ENCODE assay signal across 21 cellular contexts in the genomic region with DNA sequence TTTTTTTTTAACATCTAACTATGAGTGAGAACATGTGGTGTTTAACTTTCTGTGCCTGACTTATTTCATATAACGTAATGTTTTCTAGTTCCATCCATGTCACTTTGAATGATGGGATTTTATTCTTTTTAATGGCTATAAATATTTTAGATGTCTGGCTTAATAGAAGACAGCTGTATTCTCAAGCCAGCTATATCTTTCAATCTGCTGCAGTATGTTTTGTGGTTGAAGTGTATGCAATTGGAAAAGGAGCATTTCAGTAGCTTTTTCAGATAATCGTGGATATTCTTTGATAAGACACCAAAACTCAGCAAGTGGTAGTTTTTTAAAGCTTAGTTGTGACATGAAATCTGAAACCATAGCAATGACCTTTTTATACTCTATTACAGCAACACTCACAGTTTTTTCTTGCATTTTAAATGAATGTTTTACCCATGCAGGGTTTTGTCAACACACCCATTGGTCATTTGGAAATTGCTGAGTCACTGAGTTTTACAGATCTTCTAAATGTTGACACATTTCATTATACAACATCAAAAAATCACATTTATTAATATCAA. TPM values are rescaled to one million over a fixed set of nuclear protein-coding genes. Genes with fewer than 3 reads are reported as not detected.
A peak's percentile ranks its signal among the peaks of the same experiment; 100 is the strongest.
DNase-seq lines count a peak whose midpoint lies in the region; ATAC-seq, FAIRE-seq and TF ChIP-seq lines count a peak whose summit lies in the region.
"Had no signal": no experiment of that assay in that cellular context is flagged by ENCODE, and none has a peak within 500 bp of the region (broad histone marks: within the 10 kb centered on the region; RNA-seq: fewer than 3 reads in every experiment).

No MANE protein-coding gene starts in this region.

- H3K4me3 ChIP-seq in adipocyte (ENCODE audit: low read length): peak overlapping the region; percentile 62
- H3K4me3 ChIP-seq in HepG2 (replicated peaks in 1 of 3; ENCODE audit: insufficient read depth in 1 of 3, low read depth in 2 of 3, low read length in 3 of 3): no peak overlapping the region
- no peak overlapping the region for H3K4me3 ChIP-seq in ascending aorta
- H3K4me3 ChIP-seq: GM12878, pancreas, SJSA1 had no signal

- H3K4me1 Mint-ChIP-seq in CD14-positive monocyte: peaks cover 32% of the 10 kb centered on the region
- peaks cover 3% of the 10 kb centered on the region for H3K4me1 Mint-ChIP-seq in activated CD4-positive, alpha-beta memory T cell treated with anti-CD3 and anti-CD28 coated beads for 36 hours (ENCODE audit: low read depth)

- H3K4me3 Mint-ChIP-seq in CD14-positive monocyte: no peak overlapping the region
- H3K4me3 Mint-ChIP-seq in activated CD4-positive, alpha-beta memory T cell treated with anti-CD3 and anti-CD28 coated beads for 36 hours: no peak overlapping the region
- H3K4me3 Mint-ChIP-seq: activated CD4-positive, alpha-beta T cell treated with anti-CD3 and anti-CD28 coated beads for 36 hours had no signal

- H3K79me2 ChIP-seq in HepG2 (ENCODE audit: insufficient read depth, low read length): no peaks in the 10 kb centered on the region

- TF ChIP-seq RAD21 in HepG2 (CRISPR knock-in tag; IDR thresholded peaks at IDR 0.05): no peak

- TF ChIP-seq POLR2A in HepG2 (IDR thresholded peaks at IDR 0.05; ENCODE audit: insufficient read depth in 1 of 2, low read depth in 2 of 2, low read length in 2 of 2): no peak

- no peak overlapping the region for H3K4me2 ChIP-seq in HepG2 (ENCODE audit: low read depth, low read length)

- in situ Hi-C loops in HepG2 (cut with HindIII; ENCODE audit: extremely low pct_ligation_motif_present, low pct_unique_long_range_greater_than_20kb): no loop called here

- peak overlapping the region in 6 of 7 donors; percentile 18 to 62 (median 32) for H3K27ac Mint-ChIP-seq in CD14-positive monocyte
- H3K27ac Mint-ChIP-seq in activated CD4-positive, alpha-beta memory T cell treated with anti-CD3 and anti-CD28 coated beads for 36 hours: no peak overlapping the region
- H3K27ac Mint-ChIP-seq: activated CD4-positive, alpha-beta T cell treated with anti-CD3 and anti-CD28 coated beads for 36 hours had no signal

- DNase-seq in CD14-positive monocyte (ENCODE audit: low spot score): no peak
- DNase-seq in HEK293T (ENCODE audit: extremely low spot score): no peak
- DNase-seq in adipocyte (ENCODE audit: low read depth): peak; percentile 81
- DNase-seq in HepG2 (ENCODE audit: low spot score): no peak
- no peak for DNase-seq in ascending aorta (ENCODE audit: low spot score in 2 of 2)
- DNase-seq in activated CD4-positive, CD25-positive, alpha-beta regulatory T cell (lab: John Stamatoyannopoulos, UW): no peak
- no peak for DNase-seq in activated CD4-positive, alpha-beta memory T cell treated with anti-CD3 and anti-CD28 coated beads for 36 hours
- DNase-seq: activated CD4-positive, alpha-beta T cell treated with anti-CD3 and anti-CD28 coated beads for 36 hours; activated naive CD4-positive, alpha-beta T cell treated with anti-CD3 and anti-CD28 coated beads, Interleukin-2, amount 50 U/mL, for 16 hours; Calu3; dermis blood vessel endothelial cell; head of caudate nucleus; Karpas-422; mammary epithelial cell; NCI-H510A; pancreas; stimulated activated CD4-positive, alpha-beta T cell treated with anti-CD3 and anti-CD28 coated beads, Interleukin-4, amount 100 ng/mL, for 24 hours; stimulated activated naive CD8-positive, alpha-beta T cell treated with anti-CD3 and anti-CD28 coated beads, Interleukin-15, Interleukin-2, amounts not matched to agents 100 U/mL and 50 U/mL, for 24 hours had no signal

- no peak for TF ChIP-seq CTCF in CD14-positive monocyte (IDR thresholded peaks at IDR 0.05)
- TF ChIP-seq CTCF in HepG2 (CRISPR knock-in tag; IDR thresholded peaks at IDR 0.05): no peak
- no peak for TF ChIP-seq CTCF in ascending aorta (IDR thresholded peaks at IDR 0.05)

- H4K20me1 ChIP-seq in HepG2 (ENCODE audit: insufficient read depth, low read length): no peaks in the 10 kb centered on the region

- peaks cover 29 to 42% of the 10 kb centered on the region in 2 donors for H3K36me3 Mint-ChIP-seq in CD14-positive monocyte
- H3K36me3 Mint-ChIP-seq in activated CD4-positive, alpha-beta memory T cell treated with anti-CD3 and anti-CD28 coated beads for 36 hours: no peaks in the 10 kb centered on the region

- BruUV-seq in HepG2 (replicated peaks; lab: Mats Ljungman, UMichigan): no TSS peak

- intact Hi-C loops in CD14-positive monocyte (cut with micrococcal nuclease): no loop called here
- intact Hi-C loops in HepG2 (cut with micrococcal nuclease; ENCODE audit: unreplicated experiment): no loop called here
- intact Hi-C loops in ascending aorta (cut with DNase I): no loop called here
- intact Hi-C loops in activated CD4-positive, alpha-beta memory T cell treated with anti-CD3 and anti-CD28 coated beads for 36 hours (cut with micrococcal nuclease): no loop called here

- CTCF ChIA-PET in HEK293T (lab: Yijun Ruan, JAX) (interaction anchor here (0.7 kb wide), 1 partner anchor 1068 kb away, joined by 3 read pairs; no protein-coding TSS in a partner anchor), HepG2 (lab: Yijun Ruan, JAX; ENCODE audit: low intra/inter-chr PET ratio, low total read pairs) (no interaction called here)
- CTCF ChIA-PET in activated CD4-positive, alpha-beta memory T cell treated with anti-CD3 and anti-CD28 coated beads for 36 hours (lab: Charles Lee): interaction anchor here (1.1 to 1.4 kb wide), 2 partner anchors 45 to 1183 kb away, joined by 3 read pairs; no protein-coding TSS in a partner anchor

- no peak for FAIRE-seq in HepG2 (lab: Jason Lieb, UNC)
- FAIRE-seq: GM12878, pancreas had no signal

- H3K36me3 ChIP-seq in adipocyte (ENCODE audit: control insufficient read depth, insufficient read depth, low read length, severe bottlenecking) (no peaks in the 10 kb centered on the region), HepG2 (replicated peaks in 1 of 2; ENCODE audit: control insufficient read depth in 1 of 2, insufficient read depth in 2 of 2, low read length in 2 of 2) (no peaks in the 10 kb centered on the region), ascending aorta (no peaks in the 10 kb centered on the region)
- H3K36me3 ChIP-seq: pancreas, SJSA1 had no signal

- 82% methylated on average over 2 of the region's 2 CpGs for WGBS in HepG2 (ENCODE audit: low lambda C conversion rate)

- ATAC-seq in HepG2: no peak
- ATAC-seq in HG02759 (IDR thresholded peaks at IDR 0.05; ENCODE audit: unreplicated experiment): no peak
- ATAC-seq: activated CD4-positive, alpha-beta T cell treated with anti-CD3 and anti-CD28 coated beads for 36 hours; GM12878; stimulated activated naive CD8-positive, alpha-beta T cell treated with anti-CD3 and anti-CD28 coated beads, Interleukin-15, Interleukin-2, amounts not matched to agents 100 U/mL and 50 U/mL, for 24 hours had no signal

- no peaks in the 10 kb centered on the region for H3K9me3 Mint-ChIP-seq in CD14-positive monocyte
- no peaks in the 10 kb centered on the region for H3K9me3 Mint-ChIP-seq in activated CD4-positive, alpha-beta memory T cell treated with anti-CD3 and anti-CD28 coated beads for 36 hours

- TF ChIP-seq EP300 in HepG2 (IDR thresholded peaks at IDR 0.05; ENCODE audit: low read depth in 2 of 2, low read length in 2 of 2) (no peak), HepG2 (CRISPR knock-in tag; IDR thresholded peaks at IDR 0.05; ENCODE audit: borderline replicate concordance) (no peak)

- H3K27me3 ChIP-seq in adipocyte (replicated peaks; ENCODE audit: control insufficient read depth, insufficient read depth, low read length) (no peaks in the 10 kb centered on the region), HepG2 (ENCODE audit: control insufficient read depth in 1 of 2, insufficient read depth in 2 of 2, low read length in 2 of 2) (no peaks in the 10 kb centered on the region), ascending aorta (no peaks in the 10 kb centered on the region)
- H3K27me3 ChIP-seq: pancreas, SJSA1 had no signal

- H3K27me3 Mint-ChIP-seq in CD14-positive monocyte (ENCODE audit: low read depth in 3 of 3): no peaks in the 10 kb centered on the region
- H3K27me3 Mint-ChIP-seq in activated CD4-positive, alpha-beta memory T cell treated with anti-CD3 and anti-CD28 coated beads for 36 hours: no peaks in the 10 kb centered on the region

- H3K4me1 ChIP-seq in adipocyte (ENCODE audit: control insufficient read depth, insufficient read depth, low read length) (peaks cover 19% of the 10 kb centered on the region), HepG2 (ENCODE audit: insufficient read depth, low read length) (peaks cover 32% of the 10 kb centered on the region), ascending aorta (peaks cover 0 to 2% of the 10 kb centered on the region in 2 donors)

- H3K9ac ChIP-seq in adipocyte (ENCODE audit: low read length): peak overlapping the region; percentile 51
- H3K9ac ChIP-seq in HepG2 (ENCODE audit: insufficient read depth, low read depth, low read length): no peak overlapping the region

- POLR2A ChIA-PET in HEK293T (lab: Yijun Ruan, JAX) (interaction anchor here (0.8 to 7.3 kb wide), 3 partner anchors 23 to 57 kb away, joined by 4 to 75 read pairs (median 6); partner anchors contain the start of genes C1orf50, P3H1 and ZNF691), HepG2 (lab: Yijun Ruan, JAX) (interaction anchor here (1.7 kb wide), 1 partner anchor 23 kb away, joined by 8 read pairs; the partner anchor contains the start of gene ZNF691)
- POLR2A ChIA-PET in activated CD4-positive, alpha-beta memory T cell treated with anti-CD3 and anti-CD28 coated beads for 36 hours (lab: Charles Lee): no interaction called here

- no peak overlapping the region for H2AFZ ChIP-seq in HepG2 (ENCODE audit: low read length)

- H3K9me3 ChIP-seq in adipocyte (ENCODE audit: control insufficient read depth, low read length) (no peaks in the 10 kb centered on the region), HepG2 (ENCODE audit: low read length) (no peaks in the 10 kb centered on the region), ascending aorta (no peaks in the 10 kb centered on the region)
- H3K9me3 ChIP-seq: pancreas, SJSA1 had no signal

- H3K27ac ChIP-seq in HepG2 (ENCODE audit: extremely low read length, insufficient read depth, low read length): peak overlapping the region; percentile 2
- H3K27ac ChIP-seq in ascending aorta: no peak overlapping the region
- H3K27ac ChIP-seq: pancreas, SJSA1 had no signal

RNA-seq across cellular contexts. Expression of gene SVBP, which starts 5.7 kb away (rescaled TPM):
- polyA plus RNA-seq in CD14-positive monocyte (10 to 100 TPM; 54.3 to 56.1 TPM), HepG2 (2011; rRNA removed) (22.5 and 28.8 TPM in 2 replicates)
- total RNA-seq in HepG2 (2016; rRNA removed; fragmentation: Illumina TruSeq; extraction: Trizol) (45.2 and 48.2 TPM in 2 replicates), ascending aorta (1.2 TPM)
- total RNA-seq in HepG2 (2016; cell fraction: cytosol; rRNA removed; fragmentation: Illumina TruSeq; extraction: Trizol; ENCODE audit: low read depth): 182 and 196 TPM in 2 replicates
- 45.7 and 49.4 TPM in 2 replicates for total RNA-seq in HepG2 (2016; cell fraction: insoluble cytoplasmic fraction; rRNA removed; fragmentation: Illumina TruSeq; extraction: Trizol)
- total RNA-seq in HepG2 (2016; cell fraction: membrane; rRNA removed; fragmentation: Illumina TruSeq; extraction: Trizol): 127 and 132 TPM in 2 replicates
- 14.9 and 18.9 TPM in 2 replicates for total RNA-seq in HepG2 (2016; cell fraction: nucleus; rRNA removed; fragmentation: Illumina TruSeq; extraction: Trizol)
- 13.4 and 24.1 TPM in 2 replicates for polyA plus RNA-seq in HepG2 (2011; cell fraction: cytosol; rRNA removed)
- 5.7 and 6.2 TPM in 2 replicates for polyA plus RNA-seq in HepG2 (2011; cell fraction: nucleus; rRNA removed)
- 34.3 and 43.7 TPM in 2 replicates for polyA plus RNA-seq in HepG2 (2012)
- polyA plus RNA-seq in HepG2 (2016; cell fraction: cytosol; fragmentation: Illumina TruSeq; extraction: Trizol; ENCODE audit: low read depth): 234 and 253 TPM in 2 replicates
- 43.8 and 48.4 TPM in 2 replicates for polyA plus RNA-seq in HepG2 (2016; cell fraction: insoluble cytoplasmic fraction; fragmentation: Illumina TruSeq; extraction: Trizol; ENCODE audit: low read depth)
- polyA plus RNA-seq in HepG2 (2016; cell fraction: membrane; fragmentation: Illumina TruSeq; extraction: Trizol; ENCODE audit: low read depth): 121 and 145 TPM in 2 replicates
- 27.4 and 30.9 TPM in 2 replicates for polyA plus RNA-seq in HepG2 (2016; cell fraction: nucleus; fragmentation: Illumina TruSeq; extraction: Trizol; ENCODE audit: insufficient read depth, low read depth)
- polyA minus RNA-seq in HepG2 (2011; rRNA and poly(A)+ RNA removed; ENCODE audit: low replicate concordance): 1.9 and 2.1 TPM in 2 replicates
- 3.4 and 7.3 TPM in 2 replicates for polyA minus RNA-seq in HepG2 (2011; cell fraction: cytosol; rRNA and poly(A)+ RNA removed)
- 10.8 and 11.4 TPM in 2 replicates for polyA minus RNA-seq in HepG2 (2011; cell fraction: nucleus; rRNA and poly(A)+ RNA removed)
- total RNA-seq in activated CD4-positive, alpha-beta memory T cell treated with anti-CD3 and anti-CD28 coated beads for 36 hours: 10 to 100 TPM; 16.8 to 18.8 TPM

RNA-seq across cellular contexts. Expression of gene ERMAP, which starts 6.0 kb away (rescaled TPM):
- polyA plus RNA-seq in CD14-positive monocyte: 1 to 10 TPM; 6.0 to 8.4 TPM
- 2.6 and 4.4 TPM in 2 replicates for total RNA-seq in HepG2 (2016; rRNA removed; fragmentation: Illumina TruSeq; extraction: Trizol)
- 2.1 and 2.2 TPM in 2 replicates for total RNA-seq in HepG2 (2016; cell fraction: cytosol; rRNA removed; fragmentation: Illumina TruSeq; extraction: Trizol; ENCODE audit: low read depth)
- 2.2 and 4.0 TPM in 2 replicates for total RNA-seq in HepG2 (2016; cell fraction: insoluble cytoplasmic fraction; rRNA removed; fragmentation: Illumina TruSeq; extraction: Trizol)
- total RNA-seq in HepG2 (2016; cell fraction: membrane; rRNA removed; fragmentation: Illumina TruSeq; extraction: Trizol): 2.5 and 3.6 TPM in 2 replicates
- 3.9 and 4.6 TPM in 2 replicates for total RNA-seq in HepG2 (2016; cell fraction: nucleus; rRNA removed; fragmentation: Illumina TruSeq; extraction: Trizol)
- 2.2 and 2.4 TPM in 2 replicates for polyA plus RNA-seq in HepG2 (2011; rRNA removed)
- polyA plus RNA-seq in HepG2 (2011; cell fraction: cytosol; rRNA removed): 1.8 and 1.9 TPM in 2 replicates
- polyA plus RNA-seq in HepG2 (2011; cell fraction: nucleus; rRNA removed): 3.2 and 4.1 TPM in 2 replicates
- 1.9 and 2.7 TPM in 2 replicates for polyA plus RNA-seq in HepG2 (2012)
- polyA plus RNA-seq in HepG2 (2016; cell fraction: cytosol; fragmentation: Illumina TruSeq; extraction: Trizol; ENCODE audit: low read depth): 1.0 and 1.5 TPM in 2 replicates
- 1.4 and 1.8 TPM in 2 replicates for polyA plus RNA-seq in HepG2 (2016; cell fraction: insoluble cytoplasmic fraction; fragmentation: Illumina TruSeq; extraction: Trizol; ENCODE audit: low read depth)
- polyA plus RNA-seq in HepG2 (2016; cell fraction: membrane; fragmentation: Illumina TruSeq; extraction: Trizol; ENCODE audit: low read depth): 2.2 TPM in 2 replicates
- polyA plus RNA-seq in HepG2 (2016; cell fraction: nucleus; fragmentation: Illumina TruSeq; extraction: Trizol; ENCODE audit: insufficient read depth, low read depth): 5.5 and 6.9 TPM in 2 replicates
- 2.7 and 3.5 TPM in 2 replicates for polyA minus RNA-seq in HepG2 (2011; rRNA and poly(A)+ RNA removed; ENCODE audit: low replicate concordance)
- 1.4 and 2.6 TPM in 2 replicates for polyA minus RNA-seq in HepG2 (2011; cell fraction: cytosol; rRNA and poly(A)+ RNA removed)
- polyA minus RNA-seq in HepG2 (2011; cell fraction: nucleus; rRNA and poly(A)+ RNA removed): 8.1 and 9.9 TPM in 2 replicates
- 0.11 TPM for total RNA-seq in ascending aorta
- 1 to 10 TPM; 3.4 to 4.5 TPM for total RNA-seq in activated CD4-positive, alpha-beta memory T cell treated with anti-CD3 and anti-CD28 coated beads for 36 hours

RNA-seq across cellular contexts. Expression of gene ZNF691, which starts 23.5 kb away (rescaled TPM):
- polyA plus RNA-seq in CD14-positive monocyte: 1 to 10 TPM; 1.3 to 1.8 TPM
- 7.8 and 8.2 TPM in 2 replicates for total RNA-seq in HepG2 (2016; rRNA removed; fragmentation: Illumina TruSeq; extraction: Trizol)
- total RNA-seq in HepG2 (2016; cell fraction: cytosol; rRNA removed; fragmentation: Illumina TruSeq; extraction: Trizol; ENCODE audit: low read depth): 4.9 and 5.6 TPM in 2 replicates
- 7.7 and 8.3 TPM in 2 replicates for total RNA-seq in HepG2 (2016; cell fraction: insoluble cytoplasmic fraction; rRNA removed; fragmentation: Illumina TruSeq; extraction: Trizol)
- 8.0 and 8.4 TPM in 2 replicates for total RNA-seq in HepG2 (2016; cell fraction: membrane; rRNA removed; fragmentation: Illumina TruSeq; extraction: Trizol)
- total RNA-seq in HepG2 (2016; cell fraction: nucleus; rRNA removed; fragmentation: Illumina TruSeq; extraction: Trizol): 5.0 and 5.6 TPM in 2 replicates
- 6.0 and 7.6 TPM in 2 replicates for polyA plus RNA-seq in HepG2 (2011; rRNA removed)
- 4.3 TPM in 2 replicates for polyA plus RNA-seq in HepG2 (2011; cell fraction: cytosol; rRNA removed)
- polyA plus RNA-seq in HepG2 (2011; cell fraction: nucleus; rRNA removed): 15.5 and 19.3 TPM in 2 replicates
- polyA plus RNA-seq in HepG2 (2012): 7.2 and 8.1 TPM in 2 replicates
- polyA plus RNA-seq in HepG2 (2016; cell fraction: cytosol; fragmentation: Illumina TruSeq; extraction: Trizol; ENCODE audit: low read depth): 2.2 and 2.3 TPM in 2 replicates
- polyA plus RNA-seq in HepG2 (2016; cell fraction: insoluble cytoplasmic fraction; fragmentation: Illumina TruSeq; extraction: Trizol; ENCODE audit: low read depth): 7.5 and 8.9 TPM in 2 replicates
- polyA plus RNA-seq in HepG2 (2016; cell fraction: membrane; fragmentation: Illumina TruSeq; extraction: Trizol; ENCODE audit: low read depth): 3.7 and 4.1 TPM in 2 replicates
- polyA plus RNA-seq in HepG2 (2016; cell fraction: nucleus; fragmentation: Illumina TruSeq; extraction: Trizol; ENCODE audit: insufficient read depth, low read depth): 14.1 and 16.5 TPM in 2 replicates
- 3.2 and 8.9 TPM in 2 replicates for polyA minus RNA-seq in HepG2 (2011; rRNA and poly(A)+ RNA removed; ENCODE audit: low replicate concordance)
- 2.8 and 3.0 TPM in 2 replicates for polyA minus RNA-seq in HepG2 (2011; cell fraction: cytosol; rRNA and poly(A)+ RNA removed)
- polyA minus RNA-seq in HepG2 (2011; cell fraction: nucleus; rRNA and poly(A)+ RNA removed): 5.7 and 5.8 TPM in 2 replicates
- total RNA-seq in ascending aorta: 14.7 TPM
- 1 to 10 TPM; 8.6 to 9.5 TPM for total RNA-seq in activated CD4-positive, alpha-beta memory T cell treated with anti-CD3 and anti-CD28 coated beads for 36 hours

RNA-seq across cellular contexts. Expression of gene TMEM269, which starts 38.1 kb away (rescaled TPM):
- polyA plus RNA-seq in CD14-positive monocyte (not detected), HepG2 (2011; rRNA removed) (0.14 and 0.21 TPM in 2 replicates)
- total RNA-seq in HepG2 (2016; rRNA removed; fragmentation: Illumina TruSeq; extraction: Trizol) (0.15 and 0.24 TPM in 2 replicates), ascending aorta (not detected)
- not detected in 2 replicates for total RNA-seq in HepG2 (2016; cell fraction: cytosol; rRNA removed; fragmentation: Illumina TruSeq; extraction: Trizol; ENCODE audit: low read depth)
- 0.11 TPM in 1 of 2 replicates, not detected in the other for total RNA-seq in HepG2 (2016; cell fraction: insoluble cytoplasmic fraction; rRNA removed; fragmentation: Illumina TruSeq; extraction: Trizol)
- total RNA-seq in HepG2 (2016; cell fraction: membrane; rRNA removed; fragmentation: Illumina TruSeq; extraction: Trizol): 0.06 TPM in 1 of 2 replicates, not detected in the other
- total RNA-seq in HepG2 (2016; cell fraction: nucleus; rRNA removed; fragmentation: Illumina TruSeq; extraction: Trizol): 0.28 TPM in 1 of 2 replicates, not detected in the other
- polyA plus RNA-seq in HepG2 (2011; cell fraction: cytosol; rRNA removed): 0.04 and 0.05 TPM in 2 replicates
- polyA plus RNA-seq in HepG2 (2011; cell fraction: nucleus; rRNA removed): 0.24 and 0.28 TPM in 2 replicates
- 0.32 and 0.42 TPM in 2 replicates for polyA plus RNA-seq in HepG2 (2012)
- polyA plus RNA-seq in HepG2 (2016; cell fraction: cytosol; fragmentation: Illumina TruSeq; extraction: Trizol; ENCODE audit: low read depth): 0.03 TPM in 1 of 2 replicates, not detected in the other
- polyA plus RNA-seq in HepG2 (2016; cell fraction: insoluble cytoplasmic fraction; fragmentation: Illumina TruSeq; extraction: Trizol; ENCODE audit: low read depth): 0.09 and 0.15 TPM in 2 replicates
- polyA plus RNA-seq in HepG2 (2016; cell fraction: membrane; fragmentation: Illumina TruSeq; extraction: Trizol; ENCODE audit: low read depth): 0.07 TPM in 1 of 2 replicates, not detected in the other
- polyA plus RNA-seq in HepG2 (2016; cell fraction: nucleus; fragmentation: Illumina TruSeq; extraction: Trizol; ENCODE audit: insufficient read depth, low read depth): 0.53 and 0.57 TPM in 2 replicates
- 0.80 and 1.0 TPM in 2 replicates for polyA minus RNA-seq in HepG2 (2011; rRNA and poly(A)+ RNA removed; ENCODE audit: low replicate concordance)
- polyA minus RNA-seq in HepG2 (2011; cell fraction: cytosol; rRNA and poly(A)+ RNA removed): not detected in 2 replicates
- polyA minus RNA-seq in HepG2 (2011; cell fraction: nucleus; rRNA and poly(A)+ RNA removed): 0.37 and 0.39 TPM in 2 replicates
- under 1 TPM; 0.15 to 0.33 TPM for total RNA-seq in activated CD4-positive, alpha-beta memory T cell treated with anti-CD3 and anti-CD28 coated beads for 36 hours
- total RNA-seq: dermis blood vessel endothelial cell, SJSA1 had no signal

RNA-seq across cellular contexts. Expression of gene C1orf50, which starts 55.9 kb away (rescaled TPM):
- polyA plus RNA-seq in CD14-positive monocyte (1 to 10 TPM; 3.7 to 9.2 TPM), HepG2 (2011; rRNA removed) (4.3 and 5.5 TPM in 2 replicates)
- total RNA-seq in HepG2 (2016; rRNA removed; fragmentation: Illumina TruSeq; extraction: Trizol) (4.8 and 5.3 TPM in 2 replicates), ascending aorta (0.64 TPM)
- 10.8 and 12.2 TPM in 2 replicates for total RNA-seq in HepG2 (2016; cell fraction: cytosol; rRNA removed; fragmentation: Illumina TruSeq; extraction: Trizol; ENCODE audit: low read depth)
- 2.9 and 3.7 TPM in 2 replicates for total RNA-seq in HepG2 (2016; cell fraction: insoluble cytoplasmic fraction; rRNA removed; fragmentation: Illumina TruSeq; extraction: Trizol)
- 3.9 and 5.2 TPM in 2 replicates for total RNA-seq in HepG2 (2016; cell fraction: membrane; rRNA removed; fragmentation: Illumina TruSeq; extraction: Trizol)
- total RNA-seq in HepG2 (2016; cell fraction: nucleus; rRNA removed; fragmentation: Illumina TruSeq; extraction: Trizol): 2.9 and 5.1 TPM in 2 replicates
- 3.5 and 5.8 TPM in 2 replicates for polyA plus RNA-seq in HepG2 (2011; cell fraction: cytosol; rRNA removed)
- polyA plus RNA-seq in HepG2 (2011; cell fraction: nucleus; rRNA removed): 1.6 and 3.2 TPM in 2 replicates
- 2.2 and 6.4 TPM in 2 replicates for polyA plus RNA-seq in HepG2 (2012)
- 5.6 and 5.8 TPM in 2 replicates for polyA plus RNA-seq in HepG2 (2016; cell fraction: cytosol; fragmentation: Illumina TruSeq; extraction: Trizol; ENCODE audit: low read depth)
- 6.1 and 6.6 TPM in 2 replicates for polyA plus RNA-seq in HepG2 (2016; cell fraction: insoluble cytoplasmic fraction; fragmentation: Illumina TruSeq; extraction: Trizol; ENCODE audit: low read depth)
- polyA plus RNA-seq in HepG2 (2016; cell fraction: membrane; fragmentation: Illumina TruSeq; extraction: Trizol; ENCODE audit: low read depth): 5.2 and 6.0 TPM in 2 replicates
- polyA plus RNA-seq in HepG2 (2016; cell fraction: nucleus; fragmentation: Illumina TruSeq; extraction: Trizol; ENCODE audit: insufficient read depth, low read depth): 5.7 and 7.0 TPM in 2 replicates
- polyA minus RNA-seq in HepG2 (2011; rRNA and poly(A)+ RNA removed; ENCODE audit: low replicate concordance): 1.6 and 1.8 TPM in 2 replicates
- polyA minus RNA-seq in HepG2 (2011; cell fraction: cytosol; rRNA and poly(A)+ RNA removed): 1.3 and 2.1 TPM in 2 replicates
- 8.0 and 9.6 TPM in 2 replicates for polyA minus RNA-seq in HepG2 (2011; cell fraction: nucleus; rRNA and poly(A)+ RNA removed)
- 1 to 10 TPM; 5.6 to 7.6 TPM for total RNA-seq in activated CD4-positive, alpha-beta memory T cell treated with anti-CD3 and anti-CD28 coated beads for 36 hours
